33 cellular contexts compared by ENCODE assay signal in the genomic region with DNA sequence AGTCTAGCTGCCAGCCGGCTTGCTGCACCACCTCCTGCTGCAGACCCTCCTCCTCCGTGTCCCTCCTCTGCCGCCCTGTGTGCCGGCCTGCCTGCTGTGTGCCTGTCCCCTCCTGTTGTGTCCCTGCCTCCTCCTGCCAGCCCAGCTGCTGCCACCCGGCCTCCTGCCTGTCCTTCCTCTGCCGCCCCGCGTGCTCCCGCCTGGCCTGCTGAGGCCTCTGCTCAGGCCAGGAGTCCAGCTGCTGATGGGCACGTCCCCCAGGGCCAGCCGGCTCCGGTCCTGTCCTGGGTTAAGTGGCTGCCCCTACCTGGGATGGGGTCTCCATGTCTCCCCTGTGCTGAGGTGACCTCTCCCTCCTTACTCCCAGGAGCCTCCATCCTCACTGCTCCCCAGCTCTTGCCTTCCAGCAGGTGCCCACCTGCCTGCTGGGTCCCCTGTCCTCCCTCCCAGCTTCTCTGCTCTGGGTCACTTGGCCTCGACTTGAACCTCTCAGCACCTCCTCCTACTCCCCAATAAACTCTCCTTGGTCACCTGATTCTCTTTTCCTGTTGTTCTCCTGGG. TPM values are rescaled to one million over a fixed set of nuclear protein-coding genes. Genes with fewer than 3 reads are reported as not detected.
"Had no signal": no experiment of that assay in that cellular context is flagged by ENCODE, and none has a peak within 500 bp of the region (broad histone marks: within the 10 kb centered on the region; RNA-seq: fewer than 3 reads in every experiment).

No MANE protein-coding gene starts in this region.

- H3K27me3 ChIP-seq: brain microvascular endothelial cell, ovary, thyroid gland had no signal

- H3K27me3 Mint-ChIP-seq: activated T-cell treated with anti-CD3 and anti-CD28 coated beads, Interleukin-2, amount 50 U/mL, for 24 hours had no signal

- H3K4me3 ChIP-seq: heart left ventricle, lower lobe of right lung, ovary, prostate gland, stomach, thyroid gland had no signal

- H3K27ac ChIP-seq: brain microvascular endothelial cell, foreskin keratinocyte, heart left ventricle, lower lobe of right lung, ovary, prostate gland, stomach, thyroid gland had no signal

- H3K4me1 ChIP-seq: foreskin keratinocyte, heart left ventricle, lower lobe of right lung, prostate gland, stomach, thyroid gland had no signal

- H3K36me3 ChIP-seq: brain microvascular endothelial cell, heart left ventricle, lower lobe of right lung, ovary, prostate gland, stomach, thyroid gland had no signal

- DNase-seq: activated CD4-positive, alpha-beta memory T cell treated with anti-CD3 and anti-CD28 coated beads, Interleukin-2, amount 10 ng/mL, durations not matched to agents 7 days and 5 days; activated CD4-positive, alpha-beta T cell treated with anti-CD3 and anti-CD28 coated beads, Interleukin-2, amount 10 ng/mL, durations not matched to agents 7 days and 5 days; activated CD8-positive, alpha-beta memory T cell treated with anti-CD3 and anti-CD28 coated beads, Interleukin-2, amount 50 U/mL, for 48 hours; activated gamma-delta T cell treated with Interleukin-2 at 50 U/mL for 16 hours; activated naive CD4-positive, alpha-beta T cell treated with anti-CD3 and anti-CD28 coated beads, Interleukin-2, amount 50 U/mL, for 16 hours; activated T-cell treated with anti-CD3 and anti-CD28 coated beads, Interleukin-2, amount 50 U/mL, for 24 hours; amniotic stem cell; brain microvascular endothelial cell; endodermal cell; foreskin keratinocyte; hypothalamus; immature natural killer cell; lower lobe of right lung; mesenchymal stem cell; natural killer cell; ovary; retina; small intestine; stimulated activated CD4-positive, alpha-beta T cell treated with anti-CD3 and anti-CD28 coated beads, Interleukin-4, amount 100 ng/mL, for 4 hours; stimulated activated CD8-positive, alpha-beta memory T cell treated with anti-CD3 and anti-CD28 coated beads, Interleukin-4, amount 100 ng/mL, for 48 hours; stimulated activated naive B cell treated with anti-CD40 and anti-IgM and Interleukin-4, amounts not matched to agents 10 μg/mL and 1 μg/mL and 100 μg/mL, for 72 hours; stomach; thyroid gland had no signal

- H3K4me1 Mint-ChIP-seq: endodermal cell; stimulated activated naive B cell treated with anti-CD40 and anti-IgM and Interleukin-4, amounts not matched to agents 10 μg/mL and 1 μg/mL and 100 μg/mL, for 72 hours had no signal

- H3K9me3 ChIP-seq: ovary, prostate gland, thyroid gland had no signal

- H3K4me3 Mint-ChIP-seq: activated CD4-positive, alpha-beta memory T cell treated with anti-CD3 and anti-CD28 coated beads, Interleukin-2, amount 10 ng/mL, durations not matched to agents 7 days and 5 days; activated CD4-positive, alpha-beta T cell treated with anti-CD3 and anti-CD28 coated beads, Interleukin-2, amount 10 ng/mL, durations not matched to agents 7 days and 5 days; activated T-cell treated with anti-CD3 and anti-CD28 coated beads, Interleukin-2, amount 50 U/mL, for 24 hours; endodermal cell; stimulated activated naive B cell treated with anti-CD40 and anti-IgM and Interleukin-4, amounts not matched to agents 10 μg/mL and 1 μg/mL and 100 μg/mL, for 72 hours had no signal

- H3K27ac Mint-ChIP-seq: activated CD4-positive, alpha-beta memory T cell treated with anti-CD3 and anti-CD28 coated beads, Interleukin-2, amount 10 ng/mL, durations not matched to agents 7 days and 5 days; activated CD4-positive, alpha-beta T cell treated with anti-CD3 and anti-CD28 coated beads, Interleukin-2, amount 10 ng/mL, durations not matched to agents 7 days and 5 days; activated T-cell treated with anti-CD3 and anti-CD28 coated beads, Interleukin-2, amount 50 U/mL, for 24 hours; endodermal cell; immature natural killer cell; natural killer cell; stimulated activated naive B cell treated with anti-CD40 and anti-IgM and Interleukin-4, amounts not matched to agents 10 μg/mL and 1 μg/mL and 100 μg/mL, for 72 hours had no signal

RNA-seq across cellular contexts. Expression of gene KRTAP10-8, which starts 0.9 kb away (rescaled TPM):
- total RNA-seq: activated CD4-positive, alpha-beta memory T cell treated with anti-CD3 and anti-CD28 coated beads, Interleukin-2, amount 10 ng/mL, durations not matched to agents 7 days and 5 days; activated CD4-positive, alpha-beta T cell treated with anti-CD3 and anti-CD28 coated beads, Interleukin-2, amount 10 ng/mL, durations not matched to agents 7 days and 5 days; astrocyte; cardiac septum; cerebellum; endodermal cell; esophagus mucosa; foreskin keratinocyte; heart left ventricle; kidney epithelial cell; lower lobe of right lung; mononuclear cell; natural killer cell; ovary; prostate gland; sciatic nerve; stomach; thyroid gland; ureter had no signal

RNA-seq across cellular contexts. Expression of gene KRTAP10-7, which starts 12.4 kb away (rescaled TPM):
- total RNA-seq: activated CD4-positive, alpha-beta memory T cell treated with anti-CD3 and anti-CD28 coated beads, Interleukin-2, amount 10 ng/mL, durations not matched to agents 7 days and 5 days; activated CD4-positive, alpha-beta T cell treated with anti-CD3 and anti-CD28 coated beads, Interleukin-2, amount 10 ng/mL, durations not matched to agents 7 days and 5 days; astrocyte; cardiac septum; cerebellum; endodermal cell; esophagus mucosa; foreskin keratinocyte; heart left ventricle; kidney epithelial cell; lower lobe of right lung; mononuclear cell; natural killer cell; ovary; prostate gland; sciatic nerve; stomach; thyroid gland; ureter had no signal

RNA-seq across cellular contexts. Expression of gene KRTAP10-9, which starts 14.1 kb away (rescaled TPM):
- total RNA-seq: activated CD4-positive, alpha-beta memory T cell treated with anti-CD3 and anti-CD28 coated beads, Interleukin-2, amount 10 ng/mL, durations not matched to agents 7 days and 5 days; activated CD4-positive, alpha-beta T cell treated with anti-CD3 and anti-CD28 coated beads, Interleukin-2, amount 10 ng/mL, durations not matched to agents 7 days and 5 days; astrocyte; cardiac septum; cerebellum; endodermal cell; esophagus mucosa; foreskin keratinocyte; heart left ventricle; kidney epithelial cell; lower lobe of right lung; mononuclear cell; natural killer cell; ovary; prostate gland; sciatic nerve; stomach; thyroid gland; ureter had no signal

RNA-seq across cellular contexts. Expression of gene KRTAP10-6, which starts 20.4 kb away (rescaled TPM):
- total RNA-seq: activated CD4-positive, alpha-beta memory T cell treated with anti-CD3 and anti-CD28 coated beads, Interleukin-2, amount 10 ng/mL, durations not matched to agents 7 days and 5 days; activated CD4-positive, alpha-beta T cell treated with anti-CD3 and anti-CD28 coated beads, Interleukin-2, amount 10 ng/mL, durations not matched to agents 7 days and 5 days; astrocyte; cardiac septum; cerebellum; endodermal cell; esophagus mucosa; foreskin keratinocyte; heart left ventricle; kidney epithelial cell; lower lobe of right lung; mononuclear cell; natural killer cell; ovary; prostate gland; sciatic nerve; stomach; thyroid gland; ureter had no signal

RNA-seq across cellular contexts. Expression of gene KRTAP10-10, which starts 24.4 kb away (rescaled TPM):
- total RNA-seq: activated CD4-positive, alpha-beta memory T cell treated with anti-CD3 and anti-CD28 coated beads, Interleukin-2, amount 10 ng/mL, durations not matched to agents 7 days and 5 days; activated CD4-positive, alpha-beta T cell treated with anti-CD3 and anti-CD28 coated beads, Interleukin-2, amount 10 ng/mL, durations not matched to agents 7 days and 5 days; astrocyte; cardiac septum; cerebellum; endodermal cell; esophagus mucosa; foreskin keratinocyte; heart left ventricle; kidney epithelial cell; lower lobe of right lung; mononuclear cell; natural killer cell; ovary; prostate gland; sciatic nerve; stomach; thyroid gland; ureter had no signal
